18 cellular contexts compared by ENCODE assay signal in the genomic region with DNA sequence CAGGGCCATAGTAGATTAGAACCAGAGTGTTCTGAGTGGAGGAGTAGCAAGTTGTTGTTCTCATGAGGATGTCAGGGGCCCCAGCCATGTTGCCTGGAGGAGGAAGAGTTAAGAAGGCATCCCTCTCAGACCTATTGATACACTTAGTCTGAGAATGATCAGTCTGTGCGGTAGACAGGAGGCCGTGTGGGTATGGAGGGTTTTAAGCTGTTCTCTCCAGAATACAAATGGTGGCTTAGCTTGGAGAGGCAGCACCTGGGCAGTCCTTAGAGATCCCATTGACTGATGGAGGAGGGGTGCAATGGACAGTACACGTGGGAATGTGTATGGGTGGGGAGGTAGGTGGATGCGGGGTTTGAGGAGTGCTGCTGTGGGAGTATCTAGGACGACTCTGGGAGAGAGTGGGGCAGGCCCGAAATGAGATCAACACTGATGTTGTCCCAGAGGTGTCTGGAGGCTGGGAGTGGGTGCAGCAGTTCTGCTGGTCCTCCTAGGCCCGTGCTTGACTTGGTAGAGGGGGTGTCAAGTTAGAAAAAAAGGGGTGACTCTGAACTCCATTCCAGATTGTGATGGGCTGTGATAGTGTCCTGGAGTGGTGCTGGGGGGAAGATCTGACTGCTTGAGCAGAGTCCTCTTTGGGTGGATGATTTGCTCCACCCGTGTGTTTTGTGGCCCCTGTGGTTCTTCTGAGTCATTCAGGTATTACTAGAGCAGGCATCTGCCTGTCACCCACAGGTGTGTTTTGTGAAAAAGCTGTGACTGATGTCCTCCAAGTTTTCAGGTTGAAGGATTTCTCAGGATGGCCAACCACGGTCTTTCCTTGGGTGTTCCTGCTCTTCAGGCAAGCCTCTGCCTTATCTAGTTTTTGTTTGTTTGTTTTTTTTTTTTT. TPM values are rescaled to one million over a fixed set of nuclear protein-coding genes. Genes with fewer than 3 reads are reported as not detected.
DNase-seq lines count a peak whose midpoint lies in the region; ATAC-seq, FAIRE-seq and TF ChIP-seq lines count a peak whose summit lies in the region.
"Had no signal": no experiment of that assay in that cellular context is flagged by ENCODE, and none has a peak within 500 bp of the region (broad histone marks: within the 10 kb centered on the region; RNA-seq: fewer than 3 reads in every experiment).

No MANE protein-coding gene starts in this region.

- H3K27me3 ChIP-seq in pancreas = no peaks in the 10 kb centered on the region
- H3K27me3 ChIP-seq: BE2C, Peyer's patch, vagina had no signal

- no peak overlapping the region for H3K27ac ChIP-seq in pancreas
- H3K27ac ChIP-seq: Peyer's patch, vagina had no signal

- CTCF ChIA-PET in activated CD8-positive, alpha-beta T cell treated with anti-CD3 and anti-CD28 coated beads, Interleukin-2, amount 10 ng/mL, durations not matched to agents 7 days and 5 days (lab: Charles Lee) = interaction anchor here (1.3 to 6.2 kb wide), 2 partner anchors 13 to 232 kb away, joined by 3 to 103 read pairs; a partner anchor contains a TSS

- H3K27ac Mint-ChIP-seq in stimulated activated naive CD8-positive, alpha-beta T cell treated with anti-CD3 and anti-CD28 coated beads, Interleukin-15, Interleukin-2, amounts not matched to agents 100 ng/mL and 50 ng/mL, for 24 hours = peak overlapping the region; percentile 71
- peak overlapping the region; percentile 80 for H3K27ac Mint-ChIP-seq in activated CD8-positive, alpha-beta T cell treated with anti-CD3 and anti-CD28 coated beads, Interleukin-2, amount 10 ng/mL, durations not matched to agents 7 days and 5 days
- peak overlapping the region in 4 of 6 donors; percentile 2 to 66 (median 28) for H3K27ac Mint-ChIP-seq in immature natural killer cell
- H3K27ac Mint-ChIP-seq: activated B cell treated with CpG ODN at 0.5 μM for 24 hours had no signal

- TF ChIP-seq CTCF in pancreas (IDR thresholded peaks at IDR 0.05) = no peak
- TF ChIP-seq CTCF in D721Med (IDR thresholded peaks at IDR 0.05; ENCODE audit: insufficient read depth, missing control alignments) = no peak

- DNase-seq in stimulated activated naive CD8-positive, alpha-beta T cell treated with anti-CD3 and anti-CD28 coated beads, Interleukin-15, Interleukin-2, amounts not matched to agents 100 U/mL and 50 U/mL, for 24 hours = no peak
- peak; percentile 63 for DNase-seq in activated CD8-positive, alpha-beta T cell treated with anti-CD3 and anti-CD28 coated beads, Interleukin-2, amount 10 ng/mL, durations not matched to agents 7 days and 5 days
- DNase-seq in immature natural killer cell (no peak), pancreas (no peak), NCI-H345 treated with DMSO at 0.1 percent for 48 hours (lab: John Stamatoyannopoulos, UW; ENCODE audit: unreplicated experiment) (no peak), D721Med (ENCODE audit: insufficient read length, low spot score) (no peak)
- DNase-seq: activated B cell treated with CpG ODN at 0.5 μM for 24 hours; BE2C; DND-41; MV-4-11; NCI-H2081; Peyer's patch; stimulated activated CD4-positive, alpha-beta T cell treated with anti-CD3 and anti-CD28 coated beads, Interleukin-2, amount 100 ng/mL, for 48 hours had no signal

- H3K36me3 Mint-ChIP-seq in stimulated activated naive CD8-positive, alpha-beta T cell treated with anti-CD3 and anti-CD28 coated beads, Interleukin-15, Interleukin-2, amounts not matched to agents 100 ng/mL and 50 ng/mL, for 24 hours (ENCODE audit: low read depth) = peaks cover 19% of the 10 kb centered on the region
- peaks cover 21% of the 10 kb centered on the region for H3K36me3 Mint-ChIP-seq in activated CD8-positive, alpha-beta T cell treated with anti-CD3 and anti-CD28 coated beads, Interleukin-2, amount 10 ng/mL, durations not matched to agents 7 days and 5 days (ENCODE audit: low read depth)
- H3K36me3 Mint-ChIP-seq in immature natural killer cell = peaks cover 3 to 17% (median 7%) of the 10 kb centered on the region in 3 donors

- POLR2A ChIA-PET in activated CD8-positive, alpha-beta T cell treated with anti-CD3 and anti-CD28 coated beads, Interleukin-2, amount 10 ng/mL, durations not matched to agents 7 days and 5 days (lab: Charles Lee) = interaction anchor here (0.6 to 1.1 kb wide), 2 partner anchors 22 to 64 kb away, joined by 3 to 4 read pairs; no protein-coding TSS in a partner anchor

- H3K9me3 Mint-ChIP-seq in stimulated activated naive CD8-positive, alpha-beta T cell treated with anti-CD3 and anti-CD28 coated beads, Interleukin-15, Interleukin-2, amounts not matched to agents 100 ng/mL and 50 ng/mL, for 24 hours = no peaks in the 10 kb centered on the region
- no peaks in the 10 kb centered on the region for H3K9me3 Mint-ChIP-seq in activated CD8-positive, alpha-beta T cell treated with anti-CD3 and anti-CD28 coated beads, Interleukin-2, amount 10 ng/mL, durations not matched to agents 7 days and 5 days (ENCODE audit: insufficient read depth)
- H3K9me3 Mint-ChIP-seq in immature natural killer cell = no peaks in the 10 kb centered on the region
- H3K9me3 Mint-ChIP-seq: activated B cell treated with CpG ODN at 0.5 μM for 24 hours had no signal

- intact Hi-C loops in pancreas (cut with DNase I) = loop anchor here in 2 of 3 donors (5.0 to 10.0 kb wide), 2 partner anchors 231 to 234 kb away; a partner anchor contains a TSS

- 64 to 67% methylated on average over 9 of the region's 9 CpGs for WGBS in pancreas, 2 donors

- H3K27me3 Mint-ChIP-seq in stimulated activated naive CD8-positive, alpha-beta T cell treated with anti-CD3 and anti-CD28 coated beads, Interleukin-15, Interleukin-2, amounts not matched to agents 100 ng/mL and 50 ng/mL, for 24 hours = no peaks in the 10 kb centered on the region
- H3K27me3 Mint-ChIP-seq in activated CD8-positive, alpha-beta T cell treated with anti-CD3 and anti-CD28 coated beads, Interleukin-2, amount 10 ng/mL, durations not matched to agents 7 days and 5 days (ENCODE audit: low read depth) = no peaks in the 10 kb centered on the region
- H3K27me3 Mint-ChIP-seq in immature natural killer cell (ENCODE audit: low read depth in 3 of 3) = peaks cover 15 to 23% (median 19%) of the 10 kb centered on the region in 3 donors
- H3K27me3 Mint-ChIP-seq: activated B cell treated with CpG ODN at 0.5 μM for 24 hours had no signal

- no peaks in the 10 kb centered on the region for H3K9me3 ChIP-seq in pancreas
- H3K9me3 ChIP-seq: BE2C, HAP-1, Peyer's patch, vagina had no signal

- H3K36me3 ChIP-seq in pancreas = no peaks in the 10 kb centered on the region

- H3K4me3 ChIP-seq in pancreas = no peak overlapping the region
- H3K4me3 ChIP-seq: HAP-1, Peyer's patch, vagina had no signal

- FAIRE-seq in pancreas (lab: Jason Lieb, UNC) (no peak), D721Med (lab: Jason Lieb, UNC) (no peak)
- FAIRE-seq: bronchial epithelial cell had no signal

- H3K4me3 Mint-ChIP-seq in stimulated activated naive CD8-positive, alpha-beta T cell treated with anti-CD3 and anti-CD28 coated beads, Interleukin-15, Interleukin-2, amounts not matched to agents 100 ng/mL and 50 ng/mL, for 24 hours = no peak overlapping the region
- H3K4me3 Mint-ChIP-seq in activated CD8-positive, alpha-beta T cell treated with anti-CD3 and anti-CD28 coated beads, Interleukin-2, amount 10 ng/mL, durations not matched to agents 7 days and 5 days = no peak overlapping the region
- no peak overlapping the region for H3K4me3 Mint-ChIP-seq in immature natural killer cell
- H3K4me3 Mint-ChIP-seq: activated B cell treated with CpG ODN at 0.5 μM for 24 hours had no signal

- ATAC-seq in stimulated activated naive CD8-positive, alpha-beta T cell treated with anti-CD3 and anti-CD28 coated beads, Interleukin-15, Interleukin-2, amounts not matched to agents 100 U/mL and 50 U/mL, for 24 hours = no peak
- ATAC-seq in activated CD8-positive, alpha-beta T cell treated with anti-CD3 and anti-CD28 coated beads, Interleukin-2, amount 10 ng/mL, durations not matched to agents 7 days and 5 days = no peak
- no peak for ATAC-seq in pancreas
- no peak for ATAC-seq in GM19452 (IDR thresholded peaks at IDR 0.05; ENCODE audit: unreplicated experiment)

- H3K4me1 ChIP-seq in pancreas = peaks cover 6 to 10% (median 7%) of the 10 kb centered on the region in 3 donors

- H3K4me1 Mint-ChIP-seq in stimulated activated naive CD8-positive, alpha-beta T cell treated with anti-CD3 and anti-CD28 coated beads, Interleukin-15, Interleukin-2, amounts not matched to agents 100 ng/mL and 50 ng/mL, for 24 hours (ENCODE audit: low read depth) = peaks cover 45% of the 10 kb centered on the region
- peaks cover 53% of the 10 kb centered on the region for H3K4me1 Mint-ChIP-seq in activated CD8-positive, alpha-beta T cell treated with anti-CD3 and anti-CD28 coated beads, Interleukin-2, amount 10 ng/mL, durations not matched to agents 7 days and 5 days (ENCODE audit: low read depth)
- peaks cover 27 to 28% of the 10 kb centered on the region in 2 donors for H3K4me1 Mint-ChIP-seq in immature natural killer cell

RNA-seq across cellular contexts. Expression of a gene that starts 44.7 kb away (rescaled TPM):
- 10 to 100 TPM; 23.0 to 29.4 TPM for total RNA-seq in activated CD8-positive, alpha-beta T cell treated with anti-CD3 and anti-CD28 coated beads, Interleukin-2, amount 10 ng/mL, durations not matched to agents 7 days and 5 days
- polyA plus RNA-seq in immature natural killer cell (10 to 100 TPM; 12.8 to 36.8 (median 19.7) TPM), pancreas (1 to 10 TPM; 4.5 to 7.7 TPM)
- total RNA-seq in pancreas = 10 to 100 TPM in 1 of 6 donors, 1 to 10 TPM in 5; 5.3 to 12.5 (median 7.2) TPM

RNA-seq across cellular contexts. Expression of a gene that starts 58.8 kb away (rescaled TPM):
- 100 to 1,000 TPM; 516 to 518 TPM for total RNA-seq in activated CD8-positive, alpha-beta T cell treated with anti-CD3 and anti-CD28 coated beads, Interleukin-2, amount 10 ng/mL, durations not matched to agents 7 days and 5 days
- 100 to 1,000 TPM; 184 to 233 (median 232) TPM for polyA plus RNA-seq in immature natural killer cell
- total RNA-seq in pancreas = 100 to 1,000 TPM; 121 to 232 (median 177) TPM
- polyA plus RNA-seq in pancreas = 100 to 1,000 TPM; 132 to 179 TPM

Comparison
In these comparisons a context has a peak if more than half of its experiments do, and no peak if none do; other contexts are left out.
1. H3K27ac Mint-ChIP-seq: peak in every context shown above with its lines; median percentile 80 in activated CD8-positive, alpha-beta T cell treated with anti-CD3 and anti-CD28 coated beads, Interleukin-2, amount 10 ng/mL, durations not matched to agents 7 days and 5 days; 71 in stimulated activated naive CD8-positive, alpha-beta T cell treated with anti-CD3 and anti-CD28 coated beads, Interleukin-15, Interleukin-2, amounts not matched to agents 100 ng/mL and 50 ng/mL, for 24 hours; 28 in immature natural killer cell.